ENCODE assay signal across 21 cellular contexts in genomic region chr12:93408813-93409212, GRCh38. TPM values are rescaled to one million over a fixed set of nuclear protein-coding genes. Genes with fewer than 3 reads are reported as not detected.
DNase-seq lines count a peak whose midpoint lies in the region; ATAC-seq, FAIRE-seq and TF ChIP-seq lines count a peak whose summit lies in the region.
"Had no signal": no experiment of that assay in that cellular context is flagged by ENCODE, and none has a peak within 500 bp of the region (broad histone marks: within the 10 kb centered on the region; RNA-seq: fewer than 3 reads in every experiment).

No MANE protein-coding gene starts in this region.

- H3K9me3 Mint-ChIP-seq in CD4-positive, CD25-positive, alpha-beta regulatory T cell, result peaks cover 0 to 1% (median 0%) of the 10 kb centered on the region in 7 donors
- no peaks in the 10 kb centered on the region for H3K9me3 Mint-ChIP-seq in effector memory CD8-positive, alpha-beta T cell
- H3K9me3 Mint-ChIP-seq: H9, neural progenitor cell had no signal

- FAIRE-seq in A549 (lab: Jason Lieb, UNC), result peak; percentile 18
- FAIRE-seq in endothelial cell of umbilical vein (lab: Jason Lieb, UNC), result no peak

- H3K4me1 Mint-ChIP-seq in CD4-positive, CD25-positive, alpha-beta regulatory T cell, result peaks cover 28 to 40% (median 38%) of the 10 kb centered on the region in 4 donors
- peaks cover 23% of the 10 kb centered on the region for H3K4me1 Mint-ChIP-seq in T-helper 17 cell
- peaks cover 10 to 19% of the 10 kb centered on the region in 2 donors for H3K4me1 Mint-ChIP-seq in effector memory CD8-positive, alpha-beta T cell (ENCODE audit: low read depth in 2 of 2)
- H3K4me1 Mint-ChIP-seq: neural progenitor cell had no signal

- TF ChIP-seq EP300 in A549 (IDR thresholded peaks at IDR 0.05), result no peak

- no peak overlapping the region for H2AFZ ChIP-seq in endothelial cell of umbilical vein (ENCODE audit: low read depth, low read length)
- H2AFZ ChIP-seq: neural progenitor cell had no signal

- H3K27me3 Mint-ChIP-seq in CD4-positive, CD25-positive, alpha-beta regulatory T cell, result no peaks in the 10 kb centered on the region
- H3K27me3 Mint-ChIP-seq in T-helper 17 cell, result no peaks in the 10 kb centered on the region
- no peaks in the 10 kb centered on the region for H3K27me3 Mint-ChIP-seq in effector memory CD8-positive, alpha-beta T cell

- TF ChIP-seq POLR2A in A549 (IDR thresholded peaks at IDR 0.05; ENCODE audit: low read length) (no peak), endothelial cell of umbilical vein (IDR thresholded peaks at IDR 0.05; ENCODE audit: low read depth, low read length) (peak; percentile 68)

- no peak overlapping the region for H3K4me2 ChIP-seq in A549
- no peak overlapping the region for H3K4me2 ChIP-seq in endothelial cell of umbilical vein (ENCODE audit: insufficient read depth, low read length)
- H3K4me2 ChIP-seq: neural progenitor cell had no signal

- ATAC-seq in A549 (no peak), T-helper 17 cell (no peak)
- ATAC-seq in CD4-positive, CD25-positive, alpha-beta regulatory T cell (ENCODE audit: low read depth in 2 of 2), result no peak
- no peak for ATAC-seq in effector memory CD8-positive, alpha-beta T cell (replicated peaks)
- ATAC-seq: body of pancreas, heart left ventricle had no signal

- DNase-seq in A549 (ENCODE audit: low read depth in 1 of 2, low spot score in 1 of 2) (no peak), T-helper 17 cell (no peak), endothelial cell of umbilical vein (ENCODE audit: low read depth, low spot score) (no peak), COLO829 (ENCODE audit: low spot score) (no peak), NOMO-1 (lab: John Stamatoyannopoulos, UW; ENCODE audit: unreplicated experiment in 2 of 2) (no peak)
- no peak for DNase-seq in CD4-positive, CD25-positive, alpha-beta regulatory T cell
- no peak for DNase-seq in effector memory CD8-positive, alpha-beta T cell
- DNase-seq in stimulated activated CD4-positive, alpha-beta T cell treated with anti-CD3 and anti-CD28 coated beads, Interleukin-1b, Interleukin-23, amount 100 ng/mL, for 48 hours, result no peak
- DNase-seq: activated CD8-positive, alpha-beta memory T cell treated with anti-CD3 and anti-CD28 coated beads, Interleukin-2, amount 50 U/mL, for 4 hours; activated naive CD4-positive, alpha-beta T cell treated with Interleukin-2 at 50 U/mL for 16 hours; body of pancreas; H9; heart left ventricle; KG1; midbrain; MV-4-11; NCI-H1930; SIG-M5; stimulated activated CD4-positive, alpha-beta T cell treated with anti-CD3 and anti-CD28 coated beads, Interleukin-4, amount 100 ng/mL, for 24 hours had no signal

- intact Hi-C loops in endothelial cell of umbilical vein (cut with micrococcal nuclease), result no loop called here

- H3K9me1 ChIP-seq in endothelial cell of umbilical vein (replicated peaks; ENCODE audit: control insufficient read depth, extremely low read depth, insufficient read depth, low read length), result peaks cover 3% of the 10 kb centered on the region

- no TSS peak for BruUV-seq in endothelial cell of umbilical vein (replicated peaks; lab: Mats Ljungman, UMichigan)

- H3K79me2 ChIP-seq in endothelial cell of umbilical vein (ENCODE audit: control insufficient read depth, insufficient read depth, low read length), result peaks cover 21% of the 10 kb centered on the region

- no peaks in the 10 kb centered on the region for H3K27me3 ChIP-seq in CD4-positive, CD25-positive, alpha-beta regulatory T cell (ENCODE audit: control insufficient read depth, insufficient read depth, low read length)
- no peaks in the 10 kb centered on the region for H3K27me3 ChIP-seq in endothelial cell of umbilical vein (ENCODE audit: control insufficient read depth in 2 of 2, insufficient read depth in 2 of 2, low read length in 2 of 2)
- H3K27me3 ChIP-seq: body of pancreas, heart left ventricle, neural progenitor cell had no signal

- CTCF ChIA-PET in A549 (lab: Yijun Ruan, JAX) (interaction anchor here (0.6 to 3.4 kb wide), 3 partner anchors 11 to 421 kb away, joined by 3 to 15 read pairs (median 7); no protein-coding TSS in a partner anchor), endothelial cell of umbilical vein (lab: Charles Lee) (interaction anchor here (0.9 to 3.0 kb wide), 2 partner anchors 422 to 693 kb away, joined by 3 to 10 read pairs; no protein-coding TSS in a partner anchor)

- H3K9ac ChIP-seq in endothelial cell of umbilical vein (replicated peaks; ENCODE audit: extremely low read depth, insufficient read depth, low read length), result no peak overlapping the region
- H3K9ac ChIP-seq: neural progenitor cell had no signal

- no peak for TF ChIP-seq RAD21 in A549 (conservative IDR thresholded peaks at IDR 0.05 in 1 of 2, IDR thresholded peaks at IDR 0.05 in 1 of 2)

- H3K9me3 ChIP-seq in A549, result no peaks in the 10 kb centered on the region
- no peaks in the 10 kb centered on the region for H3K9me3 ChIP-seq in CD4-positive, CD25-positive, alpha-beta regulatory T cell (ENCODE audit: control insufficient read depth in 2 of 2, low read length in 2 of 2)
- no peaks in the 10 kb centered on the region for H3K9me3 ChIP-seq in T-helper 17 cell (ENCODE audit: control insufficient read depth, low read length, poor library complexity, severe bottlenecking)
- no peaks in the 10 kb centered on the region for H3K9me3 ChIP-seq in endothelial cell of umbilical vein (replicated peaks; ENCODE audit: control insufficient read depth, insufficient read depth, low read length)
- H3K9me3 ChIP-seq: body of pancreas, heart left ventricle had no signal

- no peak overlapping the region for H3K27ac ChIP-seq in A549
- H3K27ac ChIP-seq in CD4-positive, CD25-positive, alpha-beta regulatory T cell (ENCODE audit: insufficient read depth, low read length, poor library complexity, severe bottlenecking), result no peak overlapping the region
- H3K27ac ChIP-seq in endothelial cell of umbilical vein (ENCODE audit: insufficient read depth, low read depth, low read length), result no peak overlapping the region
- H3K27ac ChIP-seq: body of pancreas, coronary artery, neural progenitor cell had no signal

- dilution Hi-C loops in endothelial cell of umbilical vein (cut with MboI; ENCODE audit: extremely low pct_ligation_motif_present, low sequenced_read_pairs), result no loop called here

- H3K4me3 Mint-ChIP-seq in CD4-positive, CD25-positive, alpha-beta regulatory T cell, result no peak overlapping the region
- H3K4me3 Mint-ChIP-seq in T-helper 17 cell, result no peak overlapping the region
- H3K4me3 Mint-ChIP-seq in effector memory CD8-positive, alpha-beta T cell, result no peak overlapping the region
- H3K4me3 Mint-ChIP-seq: H9, neural progenitor cell had no signal

- peak overlapping the region; percentile 25 to 65 (median 46) for H3K27ac Mint-ChIP-seq in CD4-positive, CD25-positive, alpha-beta regulatory T cell
- peak overlapping the region; percentile 84 for H3K27ac Mint-ChIP-seq in T-helper 17 cell
- no peak overlapping the region for H3K27ac Mint-ChIP-seq in effector memory CD8-positive, alpha-beta T cell
- H3K27ac Mint-ChIP-seq: H9, neural progenitor cell had no signal

- peaks cover 45% of the 10 kb centered on the region for H3K36me3 ChIP-seq in CD4-positive, CD25-positive, alpha-beta regulatory T cell (ENCODE audit: control insufficient read depth, insufficient read depth, low read length)
- peaks cover under 1 to 9% of the 10 kb centered on the region in 2 experiments for H3K36me3 ChIP-seq in endothelial cell of umbilical vein (ENCODE audit: control insufficient read depth in 2 of 2, extremely low read depth in 1 of 2, insufficient read depth in 2 of 2, low read length in 2 of 2)

- TF ChIP-seq CTCF in A549 (IDR thresholded peaks at IDR 0.05), result no peak
- no peak for TF ChIP-seq CTCF in endothelial cell of umbilical vein (IDR thresholded peaks at IDR 0.05; ENCODE audit: extremely low read depth in 1 of 2, insufficient read depth in 1 of 2, low read depth in 1 of 2, low read length in 2 of 2)

- no peaks in the 10 kb centered on the region for H4K20me1 ChIP-seq in endothelial cell of umbilical vein (replicated peaks; ENCODE audit: control insufficient read depth, extremely low read depth, insufficient read depth, low read length)

- H3K4me3 ChIP-seq in A549, result no peak overlapping the region
- H3K4me3 ChIP-seq in CD4-positive, CD25-positive, alpha-beta regulatory T cell (ENCODE audit: low read depth, low read length), result no peak overlapping the region
- H3K4me3 ChIP-seq in endothelial cell of umbilical vein (replicated peaks in 1 of 3; ENCODE audit: insufficient read depth in 1 of 3, low read depth in 1 of 3, low read length in 3 of 3), result no peak overlapping the region
- H3K4me3 ChIP-seq: body of pancreas, coronary artery, heart left ventricle, neural progenitor cell had no signal

- H3K36me3 Mint-ChIP-seq in CD4-positive, CD25-positive, alpha-beta regulatory T cell, result peaks cover 29% of the 10 kb centered on the region
- H3K36me3 Mint-ChIP-seq in T-helper 17 cell (ENCODE audit: low read depth), result no peaks in the 10 kb centered on the region
- peaks cover 72% of the 10 kb centered on the region for H3K36me3 Mint-ChIP-seq in effector memory CD8-positive, alpha-beta T cell (ENCODE audit: insufficient read depth)

- POLR2A ChIA-PET in A549 (lab: Yijun Ruan, JAX), result no interaction called here
- POLR2A ChIA-PET in endothelial cell of umbilical vein (lab: Charles Lee), result interaction anchor here (0.5 kb wide), 1 partner anchor 18 kb away, joined by 7 read pairs; no protein-coding TSS in a partner anchor

- H3K4me1 ChIP-seq in A549 (no peaks in the 10 kb centered on the region), endothelial cell of umbilical vein (ENCODE audit: control insufficient read depth, extremely low read depth, insufficient read depth, low read length) (peaks cover 24% of the 10 kb centered on the region)
- peaks cover 17% of the 10 kb centered on the region for H3K4me1 ChIP-seq in CD4-positive, CD25-positive, alpha-beta regulatory T cell (ENCODE audit: control insufficient read depth, insufficient read depth, low read length, poor library complexity, severe bottlenecking)
- H3K4me1 ChIP-seq: neural progenitor cell had no signal

RNA-seq across cellular contexts. Expression of gene NUDT4, which starts 31.1 kb away (rescaled TPM):
- polyA plus RNA-seq in A549 (2011; rRNA removed) (33.0 and 41.0 TPM in 2 replicates), A549 (2017; fragmentation: RNase III; extraction: RNeasy Plus Mini Kit Qiagen cat#74134 plus additional on column Dnase treatment) (18.6 to 20.1 TPM (median 19.6 TPM) in 3 replicates), endothelial cell of umbilical vein (66.2 and 76.0 TPM in 2 replicates)
- polyA plus RNA-seq in A549 (2012; cell fraction: cytosol; rRNA removed), result 7.4 and 9.7 TPM in 2 replicates
- polyA plus RNA-seq in A549 (2012; cell fraction: nucleus; rRNA removed), result 3.7 and 4.8 TPM in 2 replicates
- polyA minus RNA-seq in A549 (2011; rRNA and poly(A)+ RNA removed), result 9.8 and 11.0 TPM in 2 replicates
- 78.2 TPM for total RNA-seq in CD4-positive, CD25-positive, alpha-beta regulatory T cell
- 10 to 100 TPM; 36.7 to 48.9 (median 42.0) TPM for polyA plus RNA-seq in CD4-positive, CD25-positive, alpha-beta regulatory T cell
- total RNA-seq in T-helper 17 cell (10 to 100 TPM; 60.4 to 78.8 TPM), endothelial cell of umbilical vein (161 and 166 TPM in 2 replicates)
- 82.8 and 85.2 TPM in 2 replicates for polyA plus RNA-seq in endothelial cell of umbilical vein (2011; cell fraction: cytosol; rRNA removed)
- 50.9 and 85.5 TPM in 2 replicates for polyA plus RNA-seq in endothelial cell of umbilical vein (2011; cell fraction: nucleus; rRNA removed)
- 143 and 158 TPM in 2 replicates for polyA plus RNA-seq in endothelial cell of umbilical vein (2012)
- polyA minus RNA-seq in endothelial cell of umbilical vein, result 77.6 and 95.0 TPM in 2 replicates
- polyA minus RNA-seq in endothelial cell of umbilical vein (2011; cell fraction: cytosol; rRNA and poly(A)+ RNA removed), result 19.4 TPM
- polyA minus RNA-seq in endothelial cell of umbilical vein (2011; cell fraction: nucleus; rRNA and poly(A)+ RNA removed), result 96.4 and 139 TPM in 2 replicates

RNA-seq across cellular contexts. Expression of gene UBE2N, which starts 32.9 kb away (rescaled TPM):
- polyA plus RNA-seq in A549 (2011; rRNA removed) (160 and 187 TPM in 2 replicates), A549 (2017; fragmentation: RNase III; extraction: RNeasy Plus Mini Kit Qiagen cat#74134 plus additional on column Dnase treatment) (163 to 187 TPM (median 168 TPM) in 3 replicates), endothelial cell of umbilical vein (52.5 and 59.2 TPM in 2 replicates)
- 103 and 129 TPM in 2 replicates for polyA plus RNA-seq in A549 (2012; cell fraction: cytosol; rRNA removed)
- 28.7 and 36.7 TPM in 2 replicates for polyA plus RNA-seq in A549 (2012; cell fraction: nucleus; rRNA removed)
- polyA minus RNA-seq in A549 (2011; rRNA and poly(A)+ RNA removed), result 57.8 and 68.9 TPM in 2 replicates
- total RNA-seq in CD4-positive, CD25-positive, alpha-beta regulatory T cell, result 116 TPM
- 100 to 1,000 TPM; 195 to 314 (median 239) TPM for polyA plus RNA-seq in CD4-positive, CD25-positive, alpha-beta regulatory T cell
- total RNA-seq in T-helper 17 cell (10 to 100 TPM; 94.1 to 99.6 TPM), endothelial cell of umbilical vein (125 and 130 TPM in 2 replicates)
- polyA plus RNA-seq in endothelial cell of umbilical vein (2011; cell fraction: cytosol; rRNA removed), result 85.0 and 95.8 TPM in 2 replicates
- 45.3 and 49.5 TPM in 2 replicates for polyA plus RNA-seq in endothelial cell of umbilical vein (2011; cell fraction: nucleus; rRNA removed)
- polyA plus RNA-seq in endothelial cell of umbilical vein (2012), result 182 and 257 TPM in 2 replicates
- 73.6 and 92.5 TPM in 2 replicates for polyA minus RNA-seq in endothelial cell of umbilical vein
- 49.9 TPM for polyA minus RNA-seq in endothelial cell of umbilical vein (2011; cell fraction: cytosol; rRNA and poly(A)+ RNA removed)
- 16.5 and 22.1 TPM in 2 replicates for polyA minus RNA-seq in endothelial cell of umbilical vein (2011; cell fraction: nucleus; rRNA and poly(A)+ RNA removed)

RNA-seq across cellular contexts. Expression of gene MRPL42, which starts 58.5 kb away (rescaled TPM):
- polyA plus RNA-seq in A549 (2011; rRNA removed) (190 and 201 TPM in 2 replicates), A549 (2017; fragmentation: RNase III; extraction: RNeasy Plus Mini Kit Qiagen cat#74134 plus additional on column Dnase treatment) (73.6 to 84.8 TPM (median 74.9 TPM) in 3 replicates), endothelial cell of umbilical vein (29.4 and 38.5 TPM in 2 replicates)
- polyA plus RNA-seq in A549 (2012; cell fraction: cytosol; rRNA removed), result 43.8 and 49.3 TPM in 2 replicates
- polyA plus RNA-seq in A549 (2012; cell fraction: nucleus; rRNA removed), result 11.5 and 25.7 TPM in 2 replicates
- polyA minus RNA-seq in A549 (2011; rRNA and poly(A)+ RNA removed), result 16.5 and 28.4 TPM in 2 replicates
- 43.2 TPM for total RNA-seq in CD4-positive, CD25-positive, alpha-beta regulatory T cell
- 100 to 1,000 TPM in 1 of 4 donors, 10 to 100 TPM in 3; 92.0 to 121 (median 98.0) TPM for polyA plus RNA-seq in CD4-positive, CD25-positive, alpha-beta regulatory T cell
- total RNA-seq in T-helper 17 cell (10 to 100 TPM; 34.7 to 39.9 TPM), endothelial cell of umbilical vein (58.0 and 61.2 TPM in 2 replicates)
- 50.4 and 57.9 TPM in 2 replicates for polyA plus RNA-seq in endothelial cell of umbilical vein (2011; cell fraction: cytosol; rRNA removed)
- polyA plus RNA-seq in endothelial cell of umbilical vein (2011; cell fraction: nucleus; rRNA removed), result 34.6 and 44.1 TPM in 2 replicates
- polyA plus RNA-seq in endothelial cell of umbilical vein (2012), result 72.5 and 77.2 TPM in 2 replicates
- polyA minus RNA-seq in endothelial cell of umbilical vein, result 30.6 and 31.9 TPM in 2 replicates
- polyA minus RNA-seq in endothelial cell of umbilical vein (2011; cell fraction: cytosol; rRNA and poly(A)+ RNA removed), result 20.5 TPM
- polyA minus RNA-seq in endothelial cell of umbilical vein (2011; cell fraction: nucleus; rRNA and poly(A)+ RNA removed), result 26.4 and 44.3 TPM in 2 replicates

Comparison
In these comparisons a context has a peak if more than half of its experiments do, and no peak if none do; other contexts are left out.
1. H3K27ac Mint-ChIP-seq: peak in CD4-positive, CD25-positive, alpha-beta regulatory T cell (3 of 3) and T-helper 17 cell (single experiment); none in effector memory CD8-positive, alpha-beta T cell (0 of 2).